In genomic region chr5:151096001-151096373, GRCh38 we compare ENCODE assay signal across 8 cellular contexts. TPM values are rescaled to one million over a fixed set of nuclear protein-coding genes. Genes with fewer than 3 reads are reported as not detected.
A peak's percentile ranks its signal among the peaks of the same experiment; 100 is the strongest.
DNase-seq lines count a peak whose midpoint lies in the region; ATAC-seq and TF ChIP-seq lines count a peak whose summit lies in the region.
"Had no signal": no experiment of that assay in that cellular context is flagged by ENCODE, and none has a peak within 500 bp of the region (broad histone marks: within the 10 kb centered on the region; RNA-seq: fewer than 3 reads in every experiment).

No MANE protein-coding gene starts in this region.

- H3K4me1 ChIP-seq in smooth muscle cell (ENCODE audit: low read depth): no peaks in the 10 kb centered on the region

- POLR2A ChIA-PET in activated CD8-positive, alpha-beta T cell treated with anti-CD3 and anti-CD28 coated beads for 36 hours (lab: Charles Lee): interaction anchor here (1.0 to 5.7 kb wide), 6 partner anchors 11 to 37 kb away, joined by 3 to 65 read pairs (median 4); partner anchors contain the start of gene TNIP1

- H3K27ac ChIP-seq in smooth muscle cell (ENCODE audit: low read depth): peak overlapping the region; percentile 99

- H3K9me3 Mint-ChIP-seq in HFFc6: no peaks in the 10 kb centered on the region
- H3K9me3 Mint-ChIP-seq in activated CD8-positive, alpha-beta T cell treated with anti-CD3 and anti-CD28 coated beads for 36 hours: no peaks in the 10 kb centered on the region

- H3K27ac Mint-ChIP-seq in HFFc6: peak overlapping the region; percentile 94
- H3K27ac Mint-ChIP-seq in activated CD8-positive, alpha-beta T cell treated with anti-CD3 and anti-CD28 coated beads for 36 hours: peak overlapping the region; percentile 78

- H4K20me1 ChIP-seq in smooth muscle cell (ENCODE audit: low read depth): no peaks in the 10 kb centered on the region

- intact Hi-C loops in activated CD8-positive, alpha-beta T cell treated with anti-CD3 and anti-CD28 coated beads for 36 hours (cut with micrococcal nuclease): loop anchor here (5.0 kb wide), 1 partner anchor 44 kb away; no protein-coding TSS in a partner anchor
- intact Hi-C loops in left colon (cut with DNase I, micrococcal nuclease): no loop called here

- no peaks in the 10 kb centered on the region for H3K36me3 ChIP-seq in smooth muscle cell (ENCODE audit: low read depth)

- TF ChIP-seq CTCF in HFFc6 (IDR thresholded peaks at IDR 0.05) (no peak), smooth muscle cell (IDR thresholded peaks at IDR 0.05; ENCODE audit: borderline replicate concordance, insufficient read depth, poor library complexity, severe bottlenecking) (no peak)
- TF ChIP-seq CTCF in activated CD8-positive, alpha-beta T cell treated with anti-CD3 and anti-CD28 coated beads for 36 hours (IDR thresholded peaks at IDR 0.05): no peak

- no peak for ATAC-seq in activated CD8-positive, alpha-beta T cell treated with anti-CD3 and anti-CD28 coated beads for 36 hours
- ATAC-seq in left colon: peak; percentile 58

- H3K4me1 Mint-ChIP-seq in HFFc6 (ENCODE audit: low read depth): peaks cover 81% of the 10 kb centered on the region
- H3K4me1 Mint-ChIP-seq in activated CD8-positive, alpha-beta T cell treated with anti-CD3 and anti-CD28 coated beads for 36 hours (ENCODE audit: low read depth): peaks cover 83% of the 10 kb centered on the region

- no peak overlapping the region for H3K4me2 ChIP-seq in smooth muscle cell

- peaks cover 14% of the 10 kb centered on the region for H3K27me3 Mint-ChIP-seq in HFFc6 (ENCODE audit: insufficient read depth)
- no peaks in the 10 kb centered on the region for H3K27me3 Mint-ChIP-seq in activated CD8-positive, alpha-beta T cell treated with anti-CD3 and anti-CD28 coated beads for 36 hours

- H3K4me3 Mint-ChIP-seq in HFFc6: no peak overlapping the region
- H3K4me3 Mint-ChIP-seq in activated CD8-positive, alpha-beta T cell treated with anti-CD3 and anti-CD28 coated beads for 36 hours: no peak overlapping the region

- CTCF ChIA-PET in activated CD8-positive, alpha-beta T cell treated with anti-CD3 and anti-CD28 coated beads for 36 hours (lab: Charles Lee): interaction anchor here (0.9 to 6.2 kb wide), 6 partner anchors 9 to 108 kb away, joined by 3 to 59 read pairs (median 7); no protein-coding TSS in a partner anchor

- H2AFZ ChIP-seq in smooth muscle cell (ENCODE audit: low read depth): no peak overlapping the region

- no peak overlapping the region for H3K4me3 ChIP-seq in smooth muscle cell
- H3K4me3 ChIP-seq: lung had no signal

- WGBS in smooth muscle cell (ENCODE audit: low lambda C conversion rate): 77% methylated on average over 6 of the region's 6 CpGs

- no peaks in the 10 kb centered on the region for H3K27me3 ChIP-seq in smooth muscle cell (ENCODE audit: low read depth)

- H3K36me3 Mint-ChIP-seq in HFFc6 (ENCODE audit: low read depth): peaks cover 37% of the 10 kb centered on the region
- peaks cover 30% of the 10 kb centered on the region for H3K36me3 Mint-ChIP-seq in activated CD8-positive, alpha-beta T cell treated with anti-CD3 and anti-CD28 coated beads for 36 hours (ENCODE audit: low read depth)

- DNase-seq in HFFc6 (no peak), left colon (peak in 1 of 2 donors; percentile 58), smooth muscle cell (lab: John Stamatoyannopoulos, UW; ENCODE audit: unreplicated experiment) (no peak), ecto neural progenitor cell (ENCODE audit: low spot score) (no peak), NCI-H1092 (lab: John Stamatoyannopoulos, UW) (no peak), SW480 (ENCODE audit: low spot score) (no peak)
- no peak for DNase-seq in activated CD8-positive, alpha-beta T cell treated with anti-CD3 and anti-CD28 coated beads for 36 hours

- peaks cover 19% of the 10 kb centered on the region for H3F3A ChIP-seq in smooth muscle cell (ENCODE audit: low read depth)

- H3K9ac ChIP-seq in smooth muscle cell (ENCODE audit: low read depth): peak overlapping the region; percentile 1

- H3K9me3 ChIP-seq in smooth muscle cell (replicated peaks; ENCODE audit: low read depth): no peaks in the 10 kb centered on the region

- no peaks in the 10 kb centered on the region for H3K79me2 ChIP-seq in smooth muscle cell (ENCODE audit: low read depth)

RNA-seq across cellular contexts. Expression of gene TNIP1, which starts 15.2 kb away (rescaled TPM):
- total RNA-seq in HFFc6 (2021; fragmentation: NEBNext Ultra II Directional; extraction: Animal tissue kit (Norgen Biotek cat#: 25700)): 100 to 1,000 TPM in 1 of 6 experiments, 10 to 100 TPM in 5; 81.5 to 105 (median 89.5) TPM
- total RNA-seq in activated CD8-positive, alpha-beta T cell treated with anti-CD3 and anti-CD28 coated beads for 36 hours: 100 to 1,000 TPM; 222 TPM
- total RNA-seq in left colon (100 to 1,000 TPM; 200 to 215 TPM), smooth muscle cell (45.7 and 51.4 TPM in 2 replicates)
- 64.4 and 73.7 TPM in 2 replicates for polyA plus RNA-seq in smooth muscle cell
